13 cellular contexts compared by ENCODE assay signal in the genomic region with DNA sequence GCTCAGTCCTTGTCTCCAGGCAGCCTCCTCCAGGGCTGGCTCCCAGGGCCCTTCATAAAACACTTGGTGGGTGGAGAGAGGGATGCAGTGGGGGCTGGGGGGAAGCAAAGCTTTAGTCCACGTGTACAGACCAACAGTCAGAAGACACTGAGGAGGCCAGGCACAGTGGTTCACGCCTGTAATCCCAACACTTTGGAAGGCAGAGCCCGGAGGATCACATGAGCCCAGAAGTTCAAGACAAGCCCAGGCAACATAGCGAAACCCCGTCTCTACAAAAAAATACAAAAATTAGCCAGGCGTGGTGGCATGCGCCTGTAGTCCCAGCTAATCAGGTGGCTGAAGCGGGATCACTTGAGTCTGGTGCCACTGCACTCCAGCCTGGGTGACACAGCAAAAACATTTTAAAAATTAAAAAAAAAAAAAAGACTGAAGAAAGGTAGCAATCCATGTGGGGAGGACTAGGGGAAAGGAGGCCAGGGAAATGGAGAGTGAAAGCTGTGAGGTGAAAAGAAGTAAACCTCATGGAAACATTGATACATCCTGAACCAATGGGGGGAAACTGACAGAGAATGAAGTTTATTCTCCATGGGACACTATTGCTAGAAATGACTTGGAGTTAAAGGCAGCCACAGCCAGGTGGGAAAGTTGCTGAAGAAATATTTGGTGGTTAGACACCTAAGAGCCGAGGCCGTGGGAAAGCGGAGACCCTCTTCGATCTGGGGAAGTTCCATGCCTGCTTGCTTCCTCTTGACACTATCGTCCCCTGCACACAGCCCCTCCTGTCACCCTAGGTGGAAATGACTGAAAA. TPM values are rescaled to one million over a fixed set of nuclear protein-coding genes. Genes with fewer than 3 reads are reported as not detected.
A peak's percentile ranks its signal among the peaks of the same experiment; 100 is the strongest.
DNase-seq lines count a peak whose midpoint lies in the region; ATAC-seq and TF ChIP-seq lines count a peak whose summit lies in the region.
"Had no signal": no experiment of that assay in that cellular context is flagged by ENCODE, and none has a peak within 500 bp of the region (broad histone marks: within the 10 kb centered on the region; RNA-seq: fewer than 3 reads in every experiment).

No MANE protein-coding gene starts in this region.

- peak overlapping the region; percentile 15 for H3K4me3 Mint-ChIP-seq in activated CD4-positive, alpha-beta T cell treated with anti-CD3 and anti-CD28 coated beads for 36 hours
- no peak overlapping the region for H3K4me3 Mint-ChIP-seq in activated CD8-positive, alpha-beta memory T cell treated with anti-CD3 and anti-CD28 coated beads, Interleukin-2, amount 10 ng/mL, durations not matched to agents 7 days and 5 days
- H3K4me3 Mint-ChIP-seq in naive thymus-derived CD8-positive, alpha-beta T cell: peak overlapping the region in 4 of 10 donors; percentile 15 to 51 (median 41)

- POLR2A ChIA-PET in activated CD4-positive, alpha-beta T cell treated with anti-CD3 and anti-CD28 coated beads for 36 hours (lab: Charles Lee): interaction anchor here (0.6 to 1.5 kb wide), 7 partner anchors 15 to 271 kb away, joined by 3 to 6 read pairs (median 4); no protein-coding TSS in a partner anchor
- POLR2A ChIA-PET in GM10248 (lab: Yijun Ruan, JAX): interaction anchor here (0.6 kb wide), 1 partner anchor 153 kb away, joined by 4 read pairs; no protein-coding TSS in a partner anchor
- POLR2A ChIA-PET in naive thymus-derived CD8-positive, alpha-beta T cell (lab: Charles Lee): interaction anchor here (0.7 to 2.3 kb wide), 6 partner anchors 11 to 186 kb away, joined by 3 to 10 read pairs (median 4); no protein-coding TSS in a partner anchor

- no peaks in the 10 kb centered on the region for H3K9me3 Mint-ChIP-seq in activated CD4-positive, alpha-beta T cell treated with anti-CD3 and anti-CD28 coated beads for 36 hours (ENCODE audit: low read depth)
- no peaks in the 10 kb centered on the region for H3K9me3 Mint-ChIP-seq in activated CD8-positive, alpha-beta memory T cell treated with anti-CD3 and anti-CD28 coated beads, Interleukin-2, amount 10 ng/mL, durations not matched to agents 7 days and 5 days (ENCODE audit: low read depth)
- H3K9me3 Mint-ChIP-seq in naive thymus-derived CD8-positive, alpha-beta T cell: no peaks in the 10 kb centered on the region

- DNase-seq in activated CD4-positive, alpha-beta T cell treated with anti-CD3 and anti-CD28 coated beads for 36 hours: peak; percentile 52
- DNase-seq in activated CD4-positive, alpha-beta T cell treated with anti-CD3 and anti-CD28 coated beads, Interleukin-2, amount 50 U/mL, for 4 hours: no peak
- DNase-seq in GM10248 (ENCODE audit: extremely low spot score) (peak; percentile 27), Ammon's horn (ENCODE audit: low spot score) (no peak), NCI-H2081 treated with DMSO at 0.1 percent for 48 hours (lab: John Stamatoyannopoulos, UW) (no peak), left lung (no peak)
- DNase-seq in activated CD8-positive, alpha-beta memory T cell treated with anti-CD3 and anti-CD28 coated beads, Interleukin-2, amount 10 ng/mL, durations not matched to agents 7 days and 5 days: no peak
- no peak for DNase-seq in naive thymus-derived CD8-positive, alpha-beta T cell
- DNase-seq: activated CD4-positive, CD25-positive, alpha-beta regulatory T cell; caudate nucleus; DMS153 had no signal

- H3K4me1 Mint-ChIP-seq in activated CD4-positive, alpha-beta T cell treated with anti-CD3 and anti-CD28 coated beads for 36 hours: peaks cover 76% of the 10 kb centered on the region
- peaks cover 82% of the 10 kb centered on the region for H3K4me1 Mint-ChIP-seq in activated CD8-positive, alpha-beta memory T cell treated with anti-CD3 and anti-CD28 coated beads, Interleukin-2, amount 10 ng/mL, durations not matched to agents 7 days and 5 days
- H3K4me1 Mint-ChIP-seq in naive thymus-derived CD8-positive, alpha-beta T cell: peaks cover 41 to 78% (median 75%) of the 10 kb centered on the region in 4 donors

- intact Hi-C loops in activated CD4-positive, alpha-beta T cell treated with anti-CD3 and anti-CD28 coated beads for 36 hours (cut with DNase I, micrococcal nuclease): loop anchor here (1.0 to 10.0 kb wide), 5 partner anchors 15 to 441 kb away; partner anchors contain the start of gene PPIL1 (in 1 of the 2)
- intact Hi-C loops in left lung (cut with DNase I): no loop called here

- H3K4me3 ChIP-seq in left lung: no peak overlapping the region
- H3K4me3 ChIP-seq: ovary, smooth muscle cell had no signal

- TF ChIP-seq CTCF in GM10248 (IDR thresholded peaks at IDR 0.05; ENCODE audit: control extremely low read depth, extremely low read depth, low read depth, missing control alignments) (no peak), left lung (IDR thresholded peaks at IDR 0.05) (no peak)

- peak overlapping the region in 1 of 2 donors; percentile 15 for H3K27ac ChIP-seq in left lung
- H3K27ac ChIP-seq: ovary had no signal

- no peaks in the 10 kb centered on the region for H3K27me3 Mint-ChIP-seq in activated CD4-positive, alpha-beta T cell treated with anti-CD3 and anti-CD28 coated beads for 36 hours
- no peaks in the 10 kb centered on the region for H3K27me3 Mint-ChIP-seq in activated CD8-positive, alpha-beta memory T cell treated with anti-CD3 and anti-CD28 coated beads, Interleukin-2, amount 10 ng/mL, durations not matched to agents 7 days and 5 days
- H3K27me3 Mint-ChIP-seq in naive thymus-derived CD8-positive, alpha-beta T cell: peaks cover 0 to 2% (median 0%) of the 10 kb centered on the region in 5 donors

- H3K4me1 ChIP-seq in left lung: peaks cover 0 to 56% of the 10 kb centered on the region in 2 donors

- no peaks in the 10 kb centered on the region for H3K36me3 ChIP-seq in left lung
- H3K36me3 ChIP-seq: ovary had no signal

- no peaks in the 10 kb centered on the region for H3K36me3 Mint-ChIP-seq in activated CD4-positive, alpha-beta T cell treated with anti-CD3 and anti-CD28 coated beads for 36 hours (ENCODE audit: low read depth)
- H3K36me3 Mint-ChIP-seq in activated CD8-positive, alpha-beta memory T cell treated with anti-CD3 and anti-CD28 coated beads, Interleukin-2, amount 10 ng/mL, durations not matched to agents 7 days and 5 days: no peaks in the 10 kb centered on the region
- H3K36me3 Mint-ChIP-seq in naive thymus-derived CD8-positive, alpha-beta T cell: no peaks in the 10 kb centered on the region

- H3K9me3 ChIP-seq in left lung: no peaks in the 10 kb centered on the region
- H3K9me3 ChIP-seq: ovary had no signal

- CTCF ChIA-PET in activated CD4-positive, alpha-beta T cell treated with anti-CD3 and anti-CD28 coated beads for 36 hours (lab: Charles Lee): interaction anchor here (0.6 to 21.8 kb wide), 7 partner anchors 16 to 322 kb away, joined by 3 to 586 read pairs (median 5); partner anchors contain the start of gene PIM1
- CTCF ChIA-PET in GM10248 (lab: Yijun Ruan, JAX): interaction anchor here (1.0 to 25.6 kb wide), 5 partner anchors 10 to 440 kb away, joined by 3 to 774 read pairs (median 4); no protein-coding TSS in a partner anchor
- CTCF ChIA-PET in activated CD8-positive, alpha-beta memory T cell treated with anti-CD3 and anti-CD28 coated beads, Interleukin-2, amount 10 ng/mL, durations not matched to agents 7 days and 5 days (lab: Charles Lee): interaction anchor here (1.1 to 21.2 kb wide), 6 partner anchors 11 to 180 kb away, joined by 3 to 899 read pairs (median 108); partner anchors contain the start of gene PIM1

- no peaks in the 10 kb centered on the region for H3K27me3 ChIP-seq in left lung
- H3K27me3 ChIP-seq: ovary had no signal

- peak; percentile 18 for ATAC-seq in activated CD4-positive, alpha-beta T cell treated with anti-CD3 and anti-CD28 coated beads for 36 hours
- ATAC-seq in activated CD8-positive, alpha-beta memory T cell treated with anti-CD3 and anti-CD28 coated beads, Interleukin-2, amount 10 ng/mL, durations not matched to agents 7 days and 5 days: no peak
- no peak for ATAC-seq in naive thymus-derived CD8-positive, alpha-beta T cell
- ATAC-seq in left lung: no peak

- H3K27ac Mint-ChIP-seq in activated CD4-positive, alpha-beta T cell treated with anti-CD3 and anti-CD28 coated beads for 36 hours: peak overlapping the region; percentile 85
- peak overlapping the region; percentile 79 for H3K27ac Mint-ChIP-seq in activated CD8-positive, alpha-beta memory T cell treated with anti-CD3 and anti-CD28 coated beads, Interleukin-2, amount 10 ng/mL, durations not matched to agents 7 days and 5 days
- peak overlapping the region in 9 of 10 donors; percentile 46 to 75 (median 66) for H3K27ac Mint-ChIP-seq in naive thymus-derived CD8-positive, alpha-beta T cell

RNA-seq across cellular contexts. Expression of gene PIM1, which starts 35.4 kb away (rescaled TPM):
- 100 to 1,000 TPM; 137 to 163 TPM for total RNA-seq in activated CD4-positive, alpha-beta T cell treated with anti-CD3 and anti-CD28 coated beads for 36 hours
- 100 to 1,000 TPM; 361 to 464 TPM for total RNA-seq in activated CD8-positive, alpha-beta memory T cell treated with anti-CD3 and anti-CD28 coated beads, Interleukin-2, amount 10 ng/mL, durations not matched to agents 7 days and 5 days
- total RNA-seq in naive thymus-derived CD8-positive, alpha-beta T cell: 10 to 100 TPM; 79.3 to 80.5 TPM
- 100 to 1,000 TPM; 106 to 196 (median 182) TPM for polyA plus RNA-seq in naive thymus-derived CD8-positive, alpha-beta T cell
- total RNA-seq in left lung: 10 to 100 TPM; 42.2 to 89.8 TPM

RNA-seq across cellular contexts. Expression of gene TBC1D22B, which starts 52.2 kb away (rescaled TPM):
- total RNA-seq in activated CD4-positive, alpha-beta T cell treated with anti-CD3 and anti-CD28 coated beads for 36 hours: 10 to 100 TPM; 14.9 to 17.0 TPM
- 10 to 100 TPM; 17.3 to 17.9 TPM for total RNA-seq in activated CD8-positive, alpha-beta memory T cell treated with anti-CD3 and anti-CD28 coated beads, Interleukin-2, amount 10 ng/mL, durations not matched to agents 7 days and 5 days
- total RNA-seq in naive thymus-derived CD8-positive, alpha-beta T cell: 1 to 10 TPM; 9.4 to 9.5 TPM
- polyA plus RNA-seq in naive thymus-derived CD8-positive, alpha-beta T cell: 1 to 10 TPM; 5.1 to 8.4 (median 5.4) TPM
- 10 to 100 TPM; 10.7 to 12.4 TPM for total RNA-seq in left lung

RNA-seq across cellular contexts. Expression of gene TMEM217, which starts 52.6 kb away (rescaled TPM):
- total RNA-seq in activated CD4-positive, alpha-beta T cell treated with anti-CD3 and anti-CD28 coated beads for 36 hours: 1 to 10 TPM; 2.5 TPM
- 1 to 10 TPM; 2.7 to 5.7 TPM for total RNA-seq in activated CD8-positive, alpha-beta memory T cell treated with anti-CD3 and anti-CD28 coated beads, Interleukin-2, amount 10 ng/mL, durations not matched to agents 7 days and 5 days
- total RNA-seq in naive thymus-derived CD8-positive, alpha-beta T cell: under 1 TPM; 0.42 to 0.96 TPM
- polyA plus RNA-seq in naive thymus-derived CD8-positive, alpha-beta T cell: under 1 TPM; 0.24 to 0.71 (median 0.54) TPM
- 1 to 10 TPM; 2.1 to 5.3 TPM for total RNA-seq in left lung

Comparison
In these comparisons a context has a peak if more than half of its experiments do, and no peak if none do; other contexts are left out.
1. DNase-seq: peak in activated CD4-positive, alpha-beta T cell treated with anti-CD3 and anti-CD28 coated beads for 36 hours (single experiment) and GM10248 (single experiment); none in activated CD4-positive, alpha-beta T cell treated with anti-CD3 and anti-CD28 coated beads, Interleukin-2, amount 50 U/mL, for 4 hours (0 of 2), activated CD8-positive, alpha-beta memory T cell treated with anti-CD3 and anti-CD28 coated beads, Interleukin-2, amount 10 ng/mL, durations not matched to agents 7 days and 5 days (single experiment), naive thymus-derived CD8-positive, alpha-beta T cell (0 of 10), Ammon's horn (single experiment), NCI-H2081 treated with DMSO at 0.1 percent for 48 hours (single experiment) and left lung (0 of 2).
2. intact Hi-C loops: an anchor here in activated CD4-positive, alpha-beta T cell treated with anti-CD3 and anti-CD28 coated beads for 36 hours (1.0 to 10.0 kb wide); none called in left lung.
3. Peak in every context shown above with its lines, with median percentiles within 50 percentile points of each other: H3K27ac Mint-ChIP-seq.